ENCODE assay signal across 19 cellular contexts in the genomic region with DNA sequence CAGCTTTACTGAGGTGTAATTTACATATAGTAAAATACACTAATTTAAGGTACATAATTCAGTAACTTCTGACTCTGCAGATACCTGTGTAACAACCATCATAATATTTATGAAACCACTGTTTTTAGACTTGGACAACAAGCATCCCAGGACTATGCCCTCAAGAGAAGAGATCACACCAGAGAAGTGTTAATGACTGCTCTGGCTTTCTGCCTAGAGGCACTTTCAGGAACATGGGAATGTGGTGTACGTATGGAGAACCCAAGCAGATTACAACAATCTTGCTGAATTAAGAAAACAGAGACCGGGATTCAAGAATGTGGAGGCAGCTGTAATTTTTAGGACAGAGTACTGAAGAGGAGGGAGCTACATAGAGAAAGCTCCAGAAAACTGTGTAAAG.
"Had no signal": no experiment of that assay in that cellular context is flagged by ENCODE, and none has a peak within 500 bp of the region (broad histone marks: within the 10 kb centered on the region; RNA-seq: fewer than 3 reads in every experiment).

No MANE protein-coding gene starts in this region.

- H3K27ac Mint-ChIP-seq: immature natural killer cell, mesothelial cell of epicardium had no signal

- DNase-seq: dermis blood vessel endothelial cell; dorsolateral prefrontal cortex; effector CD4-positive, alpha-beta T cell; effector memory CD4-positive, alpha-beta T cell; foreskin keratinocyte; heart left ventricle; hypothalamus; immature natural killer cell; islet precursor cell; kidney; kidney glomerular epithelial cell; left lung; lower lobe of right lung; mesenchymal stem cell had no signal

- H3K36me3 ChIP-seq: esophagus muscularis mucosa, gastroesophageal sphincter, heart left ventricle, left lung, lower lobe of right lung had no signal

- H3K4me1 Mint-ChIP-seq: mesothelial cell of epicardium had no signal

- H3K4me1 ChIP-seq: esophagus muscularis mucosa, foreskin keratinocyte, gastroesophageal sphincter, left lung, lower lobe of right lung had no signal

- H3K27me3 ChIP-seq: esophagus muscularis mucosa, foreskin keratinocyte, gastroesophageal sphincter, heart left ventricle, hepatocyte, left lung had no signal

- H3K4me3 Mint-ChIP-seq: immature natural killer cell, mesothelial cell of epicardium had no signal

- H3K4me3 ChIP-seq: coronary artery, dorsolateral prefrontal cortex, esophagus muscularis mucosa, gastroesophageal sphincter, heart left ventricle, hepatocyte, left lung, lower lobe of right lung had no signal

- ATAC-seq: foreskin keratinocyte, gastroesophageal sphincter, left lung, lower lobe of right lung had no signal
